ENCODE assay signal across 8 cellular contexts in genomic region chr22:41688365-41689211, GRCh38. TPM values are rescaled to one million over a fixed set of nuclear protein-coding genes. Genes with fewer than 3 reads are reported as not detected.
DNase-seq lines count a peak whose midpoint lies in the region; ATAC-seq, FAIRE-seq and TF ChIP-seq lines count a peak whose summit lies in the region.

Gene SNU13, minus strand, starts transcription at chr22:41688867. Its CDS starts 71 bp downstream, at chr22:41688796.

- peak within 1 kb of the TSS; percentile 67 for H4K5ac ChIP-seq in H1 (ENCODE audit: insufficient read length, low read depth, low read length)

- H2BK12ac ChIP-seq in H1 (ENCODE audit: low read depth, low read length) (0 out of 2 replicates have a peak within 1 kb of the TSS, but pooled peaks have one; percentile 50), mesenchymal stem cell (ENCODE audit: low read length in 2 of 2) (peak within 1 kb of the TSS; percentile 25 to 86)

- peaks cover 9% of the 10 kb centered on the region for H3K23me2 ChIP-seq in H1 (ENCODE audit: low read depth, low read length)

- no peaks in the 10 kb centered on the region for H3K36me3 ChIP-seq in Caco-2 (ENCODE audit: control insufficient read depth, insufficient read depth, low read length)
- H3K36me3 ChIP-seq in NT2/D1 (ENCODE audit: insufficient read depth, insufficient read length, low read length) = peaks cover 12% of the 10 kb centered on the region
- H3K36me3 ChIP-seq in H1 (ENCODE audit: control insufficient read depth in 2 of 4, insufficient read depth in 4 of 4, low read length in 3 of 4) = peaks cover 0 to 2% (median 0%) of the 10 kb centered on the region in 4 experiments; a peak in 1 of 8 replicates
- peaks cover 8 to 14% of the 10 kb centered on the region in 2 experiments for H3K36me3 ChIP-seq in mesenchymal stem cell (ENCODE audit: control insufficient read depth in 1 of 2, insufficient read depth in 2 of 2, low read depth in 1 of 2, low read length in 2 of 2)

- H3K27ac ChIP-seq in H1 (ENCODE audit: low read depth, low read length) = peak within 1 kb of the TSS; percentile 44; the same call in 1 of the 2 replicates
- peak within 1 kb of the TSS; percentile 93 for H3K27ac ChIP-seq in mesenchymal stem cell (ENCODE audit: low read length, poor library complexity, severe bottlenecking)

- H3K4me1 ChIP-seq in Caco-2 (peaks cover 6% of the 10 kb centered on the region; the same call in 1 of the 2 replicates), NT2/D1 (ENCODE audit: insufficient read depth, insufficient read length) (no peaks in the 10 kb centered on the region), H1 (replicated peaks in 1 of 4; ENCODE audit: control insufficient read depth in 3 of 4, insufficient read depth in 4 of 4, low read length in 3 of 4) (peaks cover 0 to 3% (median 2%) of the 10 kb centered on the region in 4 experiments; a peak in 6 of 7 replicates), mesenchymal stem cell (ENCODE audit: control insufficient read depth, insufficient read depth, low read depth, low read length) (peaks cover 10% of the 10 kb centered on the region)

- WGBS in H1 (ENCODE audit: extremely low coverage in 1 of 2, insufficient coverage in 1 of 2, insufficient read length in 1 of 2, insufficient replicate concordance in 2 of 2, low coverage in 1 of 2, low lambda C conversion rate in 2 of 2, missing lambda C conversion rate in 1 of 2), 2 experiments = 4% methylated on average over 62 of the region's 62 CpGs; no CpG with 5 or more reads in 1 of the 2 experiments
- under 1% methylated on average over 56 of the region's 62 CpGs for whole genome bisulfite sequencing in mesenchymal stem cell

- H4K91ac ChIP-seq in H1 (replicated peaks; ENCODE audit: insufficient read length, low read length) (peak within 1 kb of the TSS; percentile 94), mesenchymal stem cell (ENCODE audit: low read length) (peak within 1 kb of the TSS; percentile 45)

- DNase-seq in Caco-2 (peak; percentile 90 to 91), HTR-8/SVneo (ENCODE audit: insufficient read length, low spot score) (peak; percentile 83), NT2/D1 (ENCODE audit: low read depth, low spot score) (peak; percentile 66), H1 (ENCODE audit: low read depth in 1 of 2, low spot score in 2 of 2) (peak in 1 of 2 experiments; percentile 85), mesenchymal stem cell (peak; percentile 97)
- peak; percentile 62 to 84 (median 83) for DNase-seq in activated CD8-positive, alpha-beta memory T cell treated with anti-CD3 and anti-CD28 coated beads for 48 hours (ENCODE audit: low read depth in 2 of 3, low spot score in 2 of 3)
- peak; percentile 84 for DNase-seq in stimulated activated CD8-positive, alpha-beta memory T cell treated with anti-CD3 and anti-CD28 coated beads, Interleukin-12 subunit alpha, Interleukin-12 subunit beta, amount 100 ng/mL, for 24 hours (ENCODE audit: extremely low read depth)

- H3K4me3 ChIP-seq in Caco-2 (ENCODE audit: low read depth, low read length) (peak within 1 kb of the TSS; percentile 67), NT2/D1 (ENCODE audit: insufficient read length, low read depth) (peak within 1 kb of the TSS; percentile 88), H1 (ENCODE audit: extremely low read depth in 1 of 4, insufficient read depth in 2 of 4, low read depth in 3 of 4, low read length in 4 of 4) (peak within 1 kb of the TSS; percentile 71 to 91 (median 84)), mesenchymal stem cell (ENCODE audit: insufficient read depth in 1 of 2, low read depth in 1 of 2, low read length in 2 of 2) (peak within 1 kb of the TSS; percentile 82 to 88)

- TF ChIP-seq RAD21 in H1 (IDR thresholded peaks at IDR 0.05 in 1 of 2, conservative IDR thresholded peaks at IDR 0.05 in 1 of 2; ENCODE audit: low read depth in 2 of 2, low read length in 2 of 2) = no peak

- TF ChIP-seq POLR2A in H1 (IDR thresholded peaks at IDR 0.05; ENCODE audit: control extremely low read depth in 1 of 2, low read depth in 2 of 2, low read length in 2 of 2) = peak; percentile 57 to 70

- peak within 1 kb of the TSS; percentile 97 for H3K4me3 Mint-ChIP-seq in Caco-2 (ENCODE audit: unreplicated experiment)

- CTCF ChIA-PET in Caco-2 (lab: Charles Lee) = interaction anchor here (1.1 to 2.4 kb wide), 2 partner anchors 9 to 58 kb away, joined by 3 to 25 read pairs; no protein-coding TSS in a partner anchor
- CTCF ChIA-PET in H1 (lab: Charles Lee; ENCODE audit: partially characterized antibody) = interaction anchor here (0.7 to 4.9 kb wide), 3 partner anchors 9 to 15 kb away, joined by 5 to 36 read pairs (median 5); partner anchors contain the start of gene MEI1

- intact Hi-C loops in Caco-2 (cut with micrococcal nuclease; ENCODE audit: unreplicated experiment) = no loop called here

- no peaks in the 10 kb centered on the region for H3K9me3 ChIP-seq in Caco-2
- H3K9me3 ChIP-seq in NT2/D1 (ENCODE audit: insufficient read depth, low read length) = no peaks in the 10 kb centered on the region
- H3K9me3 ChIP-seq in H1 (ENCODE audit: insufficient read depth in 2 of 2, low read depth in 1 of 2, low read length in 1 of 2) = no peaks in the 10 kb centered on the region
- H3K9me3 ChIP-seq in mesenchymal stem cell (ENCODE audit: control insufficient read depth, low read length) = no peaks in the 10 kb centered on the region

- ATAC-seq in GM21360 (IDR thresholded peaks at IDR 0.05; ENCODE audit: unreplicated experiment) = peak; percentile 79

- H2BK15ac ChIP-seq in H1 (ENCODE audit: low read length) = no peak within 1 kb of the TSS
- peak within 1 kb of the TSS; percentile 57 for H2BK15ac ChIP-seq in mesenchymal stem cell (ENCODE audit: low read depth, poor library complexity, severe bottlenecking)

- H3K14ac ChIP-seq in H1 (ENCODE audit: insufficient read length) (no peak within 1 kb of the TSS), mesenchymal stem cell (ENCODE audit: low read length in 2 of 2) (peak within 1 kb of the TSS in 1 of 2 experiments; percentile 76)

- H3K23ac ChIP-seq in H1 (ENCODE audit: insufficient read length) = no peak within 1 kb of the TSS
- H3K23ac ChIP-seq in mesenchymal stem cell (ENCODE audit: low read length in 2 of 2) = peak within 1 kb of the TSS in 1 of 2 experiments; percentile 83

- H3K18ac ChIP-seq in H1 (ENCODE audit: extremely low read depth, low read length) (peak within 1 kb of the TSS; percentile 71), mesenchymal stem cell (ENCODE audit: low read depth in 1 of 2, low read length in 2 of 2) (peak within 1 kb of the TSS; percentile 93 to 94)

- peak within 1 kb of the TSS; percentile 91 for H3K56ac ChIP-seq in H1 (replicated peaks; ENCODE audit: insufficient read length, low read depth, low read length)

- TF ChIP-seq CTCF in Caco-2 (IDR thresholded peaks at IDR 0.05; ENCODE audit: insufficient read depth in 1 of 2, low read depth in 1 of 2, low read length in 1 of 2, severe bottlenecking in 1 of 2, unreplicated experiment in 1 of 2) = no peak
- no peak for TF ChIP-seq CTCF in H1 (IDR thresholded peaks at IDR 0.05; ENCODE audit: control extremely low read depth in 1 of 3, insufficient read depth in 1 of 3, low read depth in 1 of 3, low read length in 3 of 3)

- peak in 1 of 2 experiments; percentile 72; a peak in 1 of 3 replicates for TF ChIP-seq EP300 in H1 (IDR thresholded peaks at IDR 0.05; ENCODE audit: borderline replicate concordance in 1 of 2, low read depth in 2 of 2, low read length in 2 of 2)

- BruUV-seq in Caco-2 (replicated peaks; lab: Mats Ljungman, UMichigan) = no TSS peak

- H3K79me2 ChIP-seq in H1 (ENCODE audit: control insufficient read depth in 1 of 2, insufficient read depth in 2 of 2, low read length in 2 of 2) = peaks cover 5 to 46% of the 10 kb centered on the region in 2 experiments

- peak within 1 kb of the TSS; percentile 90 for H3K9ac ChIP-seq in NT2/D1 (ENCODE audit: insufficient read length, low read depth)
- H3K9ac ChIP-seq in H1 (replicated peaks in 1 of 4; ENCODE audit: extremely low read depth in 1 of 4, low read depth in 3 of 4, low read length in 3 of 4) = peak within 1 kb of the TSS in 3 of 4 experiments; percentile 62 to 67 (median 65); a peak in 6 of 7 replicates
- peak within 1 kb of the TSS; percentile 97 for H3K9ac ChIP-seq in mesenchymal stem cell (ENCODE audit: low read length)

- H2BK20ac ChIP-seq in H1 (ENCODE audit: low read length) = no peak within 1 kb of the TSS

- H3K9me3 Mint-ChIP-seq in Caco-2 (ENCODE audit: unreplicated experiment) = no peaks in the 10 kb centered on the region

- H2AK5ac ChIP-seq in H1 (ENCODE audit: low read depth, low read length) = no peak within 1 kb of the TSS
- H2AK5ac ChIP-seq in mesenchymal stem cell (ENCODE audit: low read length, severe bottlenecking) = no peak within 1 kb of the TSS

- no peaks in the 10 kb centered on the region for H3K27me3 Mint-ChIP-seq in Caco-2 (ENCODE audit: insufficient read depth, unreplicated experiment)

- POLR2A ChIA-PET in Caco-2 (lab: Charles Lee) = interaction anchor here (0.5 to 1.3 kb wide), 6 partner anchors 9 to 112 kb away, joined by 3 to 11 read pairs (median 4); partner anchors contain the start of genes CCDC134, DESI1 and XRCC6
- POLR2A ChIA-PET in H1 (lab: Charles Lee; ENCODE audit: partially characterized antibody) = interaction anchor here (0.6 to 2.0 kb wide), 11 partner anchors 9 to 258 kb away, joined by 3 to 7 read pairs (median 3); partner anchors contain the start of genes CENPM and TOB2

- H3K4ac ChIP-seq in H1 (replicated peaks; ENCODE audit: insufficient read length, low read depth, low read length) (peak within 1 kb of the TSS; percentile 41), mesenchymal stem cell (ENCODE audit: low read depth in 1 of 2, low read length in 2 of 2) (peak within 1 kb of the TSS; percentile 71 to 96)

- peak within 1 kb of the TSS; percentile 86 to 96 for H3K4me2 ChIP-seq in H1 (ENCODE audit: insufficient read depth in 1 of 2, low read depth in 2 of 2, low read length in 2 of 2)
- peak within 1 kb of the TSS; percentile 98 for H3K4me2 ChIP-seq in mesenchymal stem cell (ENCODE audit: low read length, poor library complexity, severe bottlenecking)

- H2BK120ac ChIP-seq in H1 (replicated peaks; ENCODE audit: low read depth, low read length) = peak within 1 kb of the TSS; percentile 18
- peak within 1 kb of the TSS; percentile 88 for H2BK120ac ChIP-seq in mesenchymal stem cell (ENCODE audit: low read depth, low read length)

- H3K27me3 ChIP-seq in Caco-2 (replicated peaks; ENCODE audit: control insufficient read depth, insufficient read depth, low read length) = no peaks in the 10 kb centered on the region
- no peaks in the 10 kb centered on the region for H3K27me3 ChIP-seq in NT2/D1 (ENCODE audit: insufficient read depth, insufficient read length)
- no peaks in the 10 kb centered on the region for H3K27me3 ChIP-seq in H1 (replicated peaks in 1 of 4; ENCODE audit: control insufficient read depth in 3 of 4, extremely low read depth in 1 of 4, insufficient read depth in 3 of 4, low read length in 3 of 4)
- no peaks in the 10 kb centered on the region for H3K27me3 ChIP-seq in mesenchymal stem cell (ENCODE audit: control insufficient read depth in 1 of 2, insufficient read depth in 1 of 2, low read length in 2 of 2)

- H3K36me3 Mint-ChIP-seq in Caco-2 (ENCODE audit: insufficient read depth, unreplicated experiment) = peaks cover 17% of the 10 kb centered on the region

- peaks cover 0 to 5% of the 10 kb centered on the region in 2 experiments for H4K20me1 ChIP-seq in H1 (replicated peaks in 1 of 2; ENCODE audit: control insufficient read depth in 1 of 2, insufficient read depth in 2 of 2, low read length in 2 of 2)

- FAIRE-seq in HTR-8/SVneo (lab: Jason Lieb, UNC) (peak; percentile 88), H1 (lab: Jason Lieb, UNC) (no peak)

- H2BK5ac ChIP-seq in H1 (ENCODE audit: low read depth, low read length) (peak within 1 kb of the TSS; percentile 83), mesenchymal stem cell (ENCODE audit: low read depth, low read length, poor library complexity, severe bottlenecking) (peak within 1 kb of the TSS; percentile 62)

- H4K8ac ChIP-seq in H1 (ENCODE audit: extremely low read depth, insufficient read depth, low read length) (peak within 1 kb of the TSS; percentile 46), mesenchymal stem cell (ENCODE audit: low read length) (peak within 1 kb of the TSS; percentile 93)

- H2AFZ ChIP-seq in H1 (ENCODE audit: low read length) = peak within 1 kb of the TSS; percentile 54; the same call in 1 of the 2 replicates
- peak within 1 kb of the TSS; percentile 94 for H2AFZ ChIP-seq in mesenchymal stem cell (ENCODE audit: low read depth, low read length)

- H3K27ac Mint-ChIP-seq in Caco-2 (ENCODE audit: unreplicated experiment) = peak within 1 kb of the TSS; percentile 96

- H3K79me1 ChIP-seq in H1 (ENCODE audit: low read depth, low read length) = peaks cover 3% of the 10 kb centered on the region
- H3K79me1 ChIP-seq in mesenchymal stem cell (replicated peaks; ENCODE audit: low read length, poor library complexity, severe bottlenecking) = peaks cover 4% of the 10 kb centered on the region

- no peaks in the 10 kb centered on the region for H3K4me1 Mint-ChIP-seq in Caco-2 (ENCODE audit: low read depth, unreplicated experiment)

RNA-seq across cellular contexts. Expression of gene SNU13, which starts in this region (rescaled TPM):
- 172 and 187 TPM in 2 replicates for total RNA-seq in Caco-2 (2022)
- 214 and 241 TPM in 2 replicates for total RNA-seq in H1 (2021; fragmentation: NEBNext Ultra II Directional; extraction: Animal tissue kit (Norgen Biotek cat#: 25700))
- polyA plus RNA-seq in H1 (2011; rRNA removed) = 227 and 281 TPM in 2 replicates
- polyA plus RNA-seq in H1 (2011; cell fraction: cytosol; rRNA removed) = 271 TPM
- 184 TPM for polyA plus RNA-seq in H1 (2011; cell fraction: nucleus; rRNA removed)
- 218 to 238 TPM (median 232 TPM) in 4 replicates for polyA plus RNA-seq in H1 (2012, experiment 1 of 2)
- polyA plus RNA-seq in H1 (2012, experiment 2 of 2) = 229 TPM
- polyA plus RNA-seq in H1 (2013, experiment 1 of 2) = 164 TPM
- 172 TPM for polyA plus RNA-seq in H1 (2013, experiment 2 of 2)
- polyA minus RNA-seq in H1 (2011; rRNA and poly(A)+ RNA removed) = 142 and 189 TPM in 2 replicates
- 93.0 TPM for polyA minus RNA-seq in H1 (2011; cell fraction: cytosol; rRNA and poly(A)+ RNA removed)
- 60.0 TPM for polyA minus RNA-seq in H1 (2011; cell fraction: nucleus; rRNA and poly(A)+ RNA removed)
- polyA plus RNA-seq in mesenchymal stem cell (2013, experiment 1 of 2) = 122 TPM
- 130 TPM for polyA plus RNA-seq in mesenchymal stem cell (2013, experiment 2 of 2)
